26 cellular contexts compared by ENCODE assay signal in the genomic region with DNA sequence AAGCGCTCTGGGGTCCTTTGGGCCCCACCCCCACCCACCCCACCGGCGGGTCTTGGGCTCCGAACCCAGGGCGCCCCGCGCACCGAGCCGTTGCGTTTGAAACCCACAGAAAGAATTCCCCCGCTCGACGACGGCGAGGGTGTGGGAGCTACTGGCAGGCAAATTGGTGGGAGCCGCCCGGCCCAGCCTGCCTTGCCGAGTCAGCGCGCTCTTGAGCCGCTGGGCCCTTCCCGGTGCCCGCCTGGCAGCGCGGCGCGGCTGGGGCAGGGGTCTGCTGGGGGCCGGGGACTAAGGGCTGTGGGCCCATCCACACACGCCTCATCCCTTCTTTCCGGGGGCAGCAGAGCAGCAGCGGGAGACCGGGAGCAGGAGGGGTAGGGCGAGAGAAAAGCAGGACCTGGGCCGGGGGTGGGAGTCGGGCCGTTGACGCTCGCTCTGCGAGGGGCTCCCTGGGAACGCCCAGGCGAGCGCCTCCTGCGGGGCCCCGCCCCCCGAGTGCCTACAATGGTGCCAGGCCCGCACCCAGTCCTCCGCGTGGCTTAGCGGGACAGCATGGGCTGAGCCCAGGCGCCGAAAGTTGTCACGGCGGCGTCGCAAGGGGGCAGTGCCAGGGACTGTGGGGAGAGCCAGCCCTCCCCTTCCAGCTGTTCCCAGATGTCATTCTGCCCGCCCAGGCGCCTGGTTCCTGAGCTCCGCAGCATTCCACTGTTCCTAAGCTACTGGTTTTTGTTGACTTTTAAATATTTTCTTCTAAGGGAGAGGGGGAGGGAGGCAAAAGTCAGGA. TPM values are rescaled to one million over a fixed set of nuclear protein-coding genes. Genes with fewer than 3 reads are reported as not detected.
DNase-seq lines count a peak whose midpoint lies in the region; ATAC-seq and TF ChIP-seq lines count a peak whose summit lies in the region.
"Had no signal": no experiment of that assay in that cellular context is flagged by ENCODE, and none has a peak within 500 bp of the region (broad histone marks: within the 10 kb centered on the region; RNA-seq: fewer than 3 reads in every experiment).

C1orf94 (plus strand) TSS at position 78 of the 784 bp plus-strand sequence. CDS start 883 bp downstream, outside the sequence.

- H3K9me2 ChIP-seq in neural cell (ENCODE audit: insufficient read depth, low read length): no peaks in the 10 kb centered on the region

- H3K27ac ChIP-seq in HUES6 (ENCODE audit: low read depth, low read length) (no peak within 1 kb of the TSS), neural cell (ENCODE audit: low read length) (no peak within 1 kb of the TSS)
- H3K27ac ChIP-seq: esophagus muscularis mucosa, prostate gland had no signal

- H3K27me3 ChIP-seq in HUES6 (ENCODE audit: control insufficient read depth, insufficient read depth, low read length): peaks cover 25% of the 10 kb centered on the region; the same call in 1 of the 2 replicates
- H3K27me3 ChIP-seq in neural cell (ENCODE audit: insufficient read depth, low read depth, low read length): peaks cover 31% of the 10 kb centered on the region

- H3K4me3 Mint-ChIP-seq in glutamatergic neuron (ENCODE audit: unreplicated experiment): no peak within 1 kb of the TSS
- H3K4me3 Mint-ChIP-seq in activated CD4-positive, alpha-beta memory T cell treated with anti-CD3 and anti-CD28 coated beads, Interleukin-2, amount 10 ng/mL, durations not matched to agents 7 days and 5 days: no peak within 1 kb of the TSS
- H3K4me3 Mint-ChIP-seq: activated CD4-positive, alpha-beta T cell treated with anti-CD3 and anti-CD28 coated beads, Interleukin-2, amount 10 ng/mL, durations not matched to agents 7 days and 5 days; CD4-positive, alpha-beta memory T cell; natural killer cell treated with Interleukin-12 subunit alpha and Interleukin-12 subunit beta and Interleukin-15 and Interleukin-18, amount 100 ng/mL, for 72 hours had no signal

- H3K4me3 ChIP-seq in HUES6 (ENCODE audit: low read depth, low read length): peak within 1 kb of the TSS; percentile 33; the same call in 1 of the 2 replicates
- peak within 1 kb of the TSS; percentile 20 for H3K4me3 ChIP-seq in neural cell (ENCODE audit: low read length)
- H3K4me3 ChIP-seq: prostate gland had no signal

- H3K27ac Mint-ChIP-seq in glutamatergic neuron (ENCODE audit: unreplicated experiment): no peak within 1 kb of the TSS
- no peak within 1 kb of the TSS for H3K27ac Mint-ChIP-seq in activated CD4-positive, alpha-beta memory T cell treated with anti-CD3 and anti-CD28 coated beads, Interleukin-2, amount 10 ng/mL, durations not matched to agents 7 days and 5 days
- H3K27ac Mint-ChIP-seq: activated CD4-positive, alpha-beta T cell treated with anti-CD3 and anti-CD28 coated beads, Interleukin-2, amount 10 ng/mL, durations not matched to agents 7 days and 5 days; CD4-positive, alpha-beta memory T cell; natural killer cell treated with Interleukin-12 subunit alpha and Interleukin-12 subunit beta and Interleukin-15 and Interleukin-18, amount 100 ng/mL, for 72 hours had no signal

- CTCF ChIA-PET in activated CD4-positive, alpha-beta memory T cell treated with anti-CD3 and anti-CD28 coated beads, Interleukin-2, amount 10 ng/mL, durations not matched to agents 7 days and 5 days (lab: Charles Lee): no interaction called here

- no peaks in the 10 kb centered on the region for H3F3A ChIP-seq in neural cell (ENCODE audit: insufficient read depth, low read length, poor library complexity, severe bottlenecking)

- H4K20me1 ChIP-seq in neural cell (ENCODE audit: insufficient read depth): no peaks in the 10 kb centered on the region

- TF ChIP-seq EP300 in neural cell (conservative IDR thresholded peaks at IDR 0.05; ENCODE audit: poor library complexity, severe bottlenecking): no peak

- DNase-seq in AG20443 (ENCODE audit: low spot score) (peak; percentile 44), glutamatergic neuron (peak; percentile 30), DMS153 (lab: John Stamatoyannopoulos, UW) (no peak)
- DNase-seq in activated CD4-positive, alpha-beta T cell treated with anti-CD3 and anti-CD28 coated beads, Interleukin-2, amount 50 U/mL, for 4 hours: no peak
- no peak for DNase-seq in activated CD4-positive, alpha-beta memory T cell treated with anti-CD3 and anti-CD28 coated beads, Interleukin-2, amount 10 ng/mL, durations not matched to agents 7 days and 5 days
- DNase-seq: activated CD4-positive, alpha-beta T cell treated with anti-CD3 and anti-CD28 coated beads, Interleukin-2, amount 10 ng/mL, durations not matched to agents 7 days and 5 days; activated CD8-positive, alpha-beta memory T cell treated with anti-CD3 and anti-CD28 coated beads, Interleukin-2, amount 50 U/mL, for 48 hours; activated effector memory CD4-positive, alpha-beta T cell treated with anti-CD3 and anti-CD28 coated beads, Interleukin-2, amount 50 U/mL, for 16 hours; CD4-positive, alpha-beta memory T cell; central memory CD4-positive, alpha-beta T cell; DND-41; effector CD4-positive, alpha-beta T cell; KBM-7; kidney; mesenchymal stem cell; NCI-H1048; NCI-H2081; stimulated activated CD4-positive, alpha-beta T cell treated with anti-CD3 and anti-CD28 coated beads, Interleukin-4, amount 100 ng/mL, for 24 hours had no signal

- no peak within 1 kb of the TSS for H3K4me2 ChIP-seq in neural cell (ENCODE audit: low read length)

- no peak within 1 kb of the TSS for H2AFZ ChIP-seq in neural cell (ENCODE audit: low read depth, low read length)

- H3K4me1 ChIP-seq in HUES6 (ENCODE audit: control insufficient read depth, insufficient read depth, low read length): peaks cover 25% of the 10 kb centered on the region; the same call in 1 of the 2 replicates
- H3K4me1 ChIP-seq: prostate gland had no signal

- no peak for TF ChIP-seq RAD21 in neural cell (conservative IDR thresholded peaks at IDR 0.05)

- no peaks in the 10 kb centered on the region for H3K4me1 Mint-ChIP-seq in glutamatergic neuron (ENCODE audit: low read depth, unreplicated experiment)
- H3K4me1 Mint-ChIP-seq in activated CD4-positive, alpha-beta memory T cell treated with anti-CD3 and anti-CD28 coated beads, Interleukin-2, amount 10 ng/mL, durations not matched to agents 7 days and 5 days: no peaks in the 10 kb centered on the region
- H3K4me1 Mint-ChIP-seq: activated CD4-positive, alpha-beta T cell treated with anti-CD3 and anti-CD28 coated beads, Interleukin-2, amount 10 ng/mL, durations not matched to agents 7 days and 5 days had no signal

- no peaks in the 10 kb centered on the region for H3K79me2 ChIP-seq in neural cell (replicated peaks; ENCODE audit: insufficient read depth, low read length)

- POLR2A ChIA-PET in activated CD4-positive, alpha-beta memory T cell treated with anti-CD3 and anti-CD28 coated beads, Interleukin-2, amount 10 ng/mL, durations not matched to agents 7 days and 5 days (lab: Charles Lee): interaction anchor here (1.1 kb wide), 1 partner anchor 12 kb away, joined by 3 read pairs; the partner anchor contains the start of gene CSMD2

- peaks cover 2% of the 10 kb centered on the region for H3K9me3 Mint-ChIP-seq in glutamatergic neuron (ENCODE audit: unreplicated experiment)
- no peaks in the 10 kb centered on the region for H3K9me3 Mint-ChIP-seq in activated CD4-positive, alpha-beta memory T cell treated with anti-CD3 and anti-CD28 coated beads, Interleukin-2, amount 10 ng/mL, durations not matched to agents 7 days and 5 days
- H3K9me3 Mint-ChIP-seq: activated CD4-positive, alpha-beta T cell treated with anti-CD3 and anti-CD28 coated beads, Interleukin-2, amount 10 ng/mL, durations not matched to agents 7 days and 5 days; natural killer cell treated with Interleukin-12 subunit alpha and Interleukin-12 subunit beta and Interleukin-15 and Interleukin-18, amount 100 ng/mL, for 72 hours had no signal

- H3K9ac ChIP-seq in HUES6 (ENCODE audit: low read length): no peak within 1 kb of the TSS
- no peak within 1 kb of the TSS for H3K9ac ChIP-seq in neural cell (ENCODE audit: low read length)

- TF ChIP-seq CTCF in glutamatergic neuron (IDR thresholded peaks at IDR 0.05; ENCODE audit: partially characterized antibody, unreplicated experiment): no peak
- TF ChIP-seq CTCF in neural cell (IDR thresholded peaks at IDR 0.05; ENCODE audit: poor library complexity, severe bottlenecking): no peak

- H3K36me3 ChIP-seq in HUES6 (ENCODE audit: control insufficient read depth, insufficient read depth, low read length) (no peaks in the 10 kb centered on the region), neural cell (ENCODE audit: insufficient read depth, low read length) (no peaks in the 10 kb centered on the region)
- H3K36me3 ChIP-seq: esophagus muscularis mucosa, prostate gland had no signal

- no peaks in the 10 kb centered on the region for H3K9me3 ChIP-seq in HUES6 (ENCODE audit: control insufficient read depth, insufficient read depth, low read depth, low read length)
- no peaks in the 10 kb centered on the region for H3K9me3 ChIP-seq in neural cell (ENCODE audit: low read length)
- H3K9me3 ChIP-seq: esophagus muscularis mucosa, prostate gland had no signal

- peaks cover 5% of the 10 kb centered on the region for H3K36me3 Mint-ChIP-seq in glutamatergic neuron (ENCODE audit: unreplicated experiment)
- H3K36me3 Mint-ChIP-seq in activated CD4-positive, alpha-beta memory T cell treated with anti-CD3 and anti-CD28 coated beads, Interleukin-2, amount 10 ng/mL, durations not matched to agents 7 days and 5 days (ENCODE audit: low read depth): no peaks in the 10 kb centered on the region
- H3K36me3 Mint-ChIP-seq: CD4-positive, alpha-beta memory T cell; natural killer cell treated with Interleukin-12 subunit alpha and Interleukin-12 subunit beta and Interleukin-15 and Interleukin-18, amount 100 ng/mL, for 72 hours had no signal

- ATAC-seq in HG03039 (IDR thresholded peaks at IDR 0.05; ENCODE audit: unreplicated experiment): no peak
- ATAC-seq: natural killer cell treated with Interleukin-12 subunit alpha and Interleukin-12 subunit beta and Interleukin-15 and Interleukin-18, amount 100 ng/mL, for 72 hours had no signal

- peaks cover 6% of the 10 kb centered on the region for H3K27me3 Mint-ChIP-seq in glutamatergic neuron (ENCODE audit: unreplicated experiment)
- H3K27me3 Mint-ChIP-seq in activated CD4-positive, alpha-beta memory T cell treated with anti-CD3 and anti-CD28 coated beads, Interleukin-2, amount 10 ng/mL, durations not matched to agents 7 days and 5 days: peaks cover 11% of the 10 kb centered on the region

TF ChIP-seq in neural cell, 6 proteins besides CTCF, POLR2A, EP300 and RAD21 (continues in another document):
- TF ChIP-seq POLR2AphosphoS5 (IDR thresholded peaks at IDR 0.05) (no peak), SMC3 (conservative IDR thresholded peaks at IDR 0.05; ENCODE audit: poor library complexity) (no peak), EZH2 (IDR thresholded peaks at IDR 0.05; ENCODE audit: borderline replicate concordance, insufficient read depth, low read length, poor library complexity, severe bottlenecking) (no peak), TAF1 (IDR thresholded peaks at IDR 0.05; ENCODE audit: low read depth) (no peak)

RNA-seq across cellular contexts. Expression of gene C1orf94, which starts in this region (rescaled TPM):
- total RNA-seq in glutamatergic neuron (ENCODE audit: unreplicated experiment): not detected
- polyA plus RNA-seq in neural cell: 0.72 TPM in 1 of 2 replicates, not detected in the other
- not detected in 2 replicates for polyA minus RNA-seq in neural cell
- not detected for total RNA-seq in activated CD4-positive, alpha-beta memory T cell treated with anti-CD3 and anti-CD28 coated beads, Interleukin-2, amount 10 ng/mL, durations not matched to agents 7 days and 5 days
- total RNA-seq: activated CD4-positive, alpha-beta T cell treated with anti-CD3 and anti-CD28 coated beads, Interleukin-2, amount 10 ng/mL, durations not matched to agents 7 days and 5 days; CD4-positive, alpha-beta memory T cell; glomerular endothelial cell; kidney; natural killer cell treated with Interleukin-12 subunit alpha and Interleukin-12 subunit beta and Interleukin-15 and Interleukin-18, amount 100 ng/mL, for 72 hours; NCI-H460 had no signal
- polyA plus RNA-seq: CD4-positive, alpha-beta memory T cell had no signal

Comparison
In these comparisons a context has a peak if more than half of its experiments do, and no peak if none do; other contexts are left out.
1. Peak in DNase-seq in glutamatergic neuron; RNA of the gene not detected or under 1 TPM.